8 cellular contexts compared by ENCODE assay signal in genomic region chr3:152193673-152194267, GRCh38.
DNase-seq lines count a peak whose midpoint lies in the region; ATAC-seq and TF ChIP-seq lines count a peak whose summit lies in the region.

No MANE protein-coding gene starts in this region.

- no peaks in the 10 kb centered on the region for H3K36me3 ChIP-seq in WERI-Rb-1

- CTCF ChIA-PET in activated CD4-positive, alpha-beta memory T cell treated with anti-CD3 and anti-CD28 coated beads for 36 hours (lab: Charles Lee): interaction anchor here (0.7 to 1.8 kb wide), 11 partner anchors 9 to 273 kb away, joined by 3 to 10 read pairs (median 4); no protein-coding TSS in a partner anchor

- H3K4me1 Mint-ChIP-seq in activated CD4-positive, alpha-beta memory T cell treated with anti-CD3 and anti-CD28 coated beads for 36 hours (ENCODE audit: low read depth): peaks cover 81% of the 10 kb centered on the region

- ATAC-seq in HG03108 (IDR thresholded peaks at IDR 0.05; ENCODE audit: unreplicated experiment) (peak; percentile 44), left lobe of liver (no peak)

- H3K27me3 ChIP-seq in WERI-Rb-1 (ENCODE audit: insufficient read depth, low read depth, severe bottlenecking): peaks cover 39% of the 10 kb centered on the region

- peak overlapping the region; percentile 85 for H3K27ac Mint-ChIP-seq in activated CD4-positive, alpha-beta memory T cell treated with anti-CD3 and anti-CD28 coated beads for 36 hours

- peak; percentile 6 for DNase-seq in activated gamma-delta T cell treated with Interleukin-2 at 50 U/mL for 16 hours
- no peak for DNase-seq in activated gamma-delta T cell (lab: John Stamatoyannopoulos, UW)
- peak; percentile 58 for DNase-seq in activated CD4-positive, alpha-beta memory T cell treated with anti-CD3 and anti-CD28 coated beads for 36 hours
- no peak for DNase-seq in WERI-Rb-1
- no peak for DNase-seq in left lobe of liver (ENCODE audit: low spot score)
- no peak for DNase-seq in effector CD8-positive, alpha-beta T cell (lab: John Stamatoyannopoulos, UW)

- no peaks in the 10 kb centered on the region for H3K9me3 Mint-ChIP-seq in activated CD4-positive, alpha-beta memory T cell treated with anti-CD3 and anti-CD28 coated beads for 36 hours

- TF ChIP-seq CTCF in WERI-Rb-1 (IDR thresholded peaks at IDR 0.05; ENCODE audit: low read depth, low read length): no peak

- H3K27ac ChIP-seq in skin epidermis (peak overlapping the region in 11 of 21 experiments; percentile 2 to 89 (median 42)), WERI-Rb-1 (no peak overlapping the region)

- peak overlapping the region; percentile 78 for H3K4me3 Mint-ChIP-seq in activated CD4-positive, alpha-beta memory T cell treated with anti-CD3 and anti-CD28 coated beads for 36 hours

- no peaks in the 10 kb centered on the region for H3K9me3 ChIP-seq in WERI-Rb-1 (ENCODE audit: severe bottlenecking)

- POLR2A ChIA-PET in activated CD4-positive, alpha-beta memory T cell treated with anti-CD3 and anti-CD28 coated beads for 36 hours (lab: Charles Lee): interaction anchor here (0.6 to 2.8 kb wide), 10 partner anchors 10 to 86 kb away, joined by 3 to 16 read pairs (median 3); partner anchors contain the start of gene MBNL1

- H3K36me3 Mint-ChIP-seq in activated CD4-positive, alpha-beta memory T cell treated with anti-CD3 and anti-CD28 coated beads for 36 hours: peaks cover 5% of the 10 kb centered on the region

- H3K4me3 ChIP-seq in skin epidermis (peak overlapping the region in 2 of 7 experiments; percentile 12 to 24), WERI-Rb-1 (ENCODE audit: low read depth, low read length) (no peak overlapping the region)

- intact Hi-C loops in activated CD4-positive, alpha-beta memory T cell treated with anti-CD3 and anti-CD28 coated beads for 36 hours (cut with micrococcal nuclease): loop anchor here (1.0 to 2.0 kb wide), 4 partner anchors 11 to 66 kb away; no protein-coding TSS in a partner anchor

- no peaks in the 10 kb centered on the region for H3K27me3 Mint-ChIP-seq in activated CD4-positive, alpha-beta memory T cell treated with anti-CD3 and anti-CD28 coated beads for 36 hours

Comparison
In these comparisons a context has a peak if more than half of its experiments do, and no peak if none do; other contexts are left out.
1. DNase-seq: peak in activated gamma-delta T cell treated with Interleukin-2 at 50 U/mL for 16 hours (single experiment) and activated CD4-positive, alpha-beta memory T cell treated with anti-CD3 and anti-CD28 coated beads for 36 hours (single experiment); none in activated gamma-delta T cell (single experiment), WERI-Rb-1 (single experiment), left lobe of liver (single experiment) and effector CD8-positive, alpha-beta T cell (single experiment).